Comparison of ENCODE assay signal across 8 cellular contexts in genomic region chr3:64187065-64187959, GRCh38. TPM values are rescaled to one million over a fixed set of nuclear protein-coding genes. Genes with fewer than 3 reads are reported as not detected.
A peak's percentile ranks its signal among the peaks of the same experiment; 100 is the strongest.
DNase-seq lines count a peak whose midpoint lies in the region; ATAC-seq and TF ChIP-seq lines count a peak whose summit lies in the region.

No MANE protein-coding gene starts in this region.

- no peak overlapping the region for H3K27ac Mint-ChIP-seq in activated naive CD8-positive, alpha-beta T cell treated with anti-CD3 and anti-CD28 coated beads, Interleukin-2, amount 50 U/mL, for 24 hours

- H3K27me3 Mint-ChIP-seq in activated naive CD8-positive, alpha-beta T cell treated with anti-CD3 and anti-CD28 coated beads, Interleukin-2, amount 50 U/mL, for 24 hours, result peaks cover 4% of the 10 kb centered on the region

- no peak overlapping the region for H3K4me3 Mint-ChIP-seq in activated naive CD8-positive, alpha-beta T cell treated with anti-CD3 and anti-CD28 coated beads, Interleukin-2, amount 50 U/mL, for 24 hours

- H3K36me3 Mint-ChIP-seq in activated naive CD8-positive, alpha-beta T cell treated with anti-CD3 and anti-CD28 coated beads, Interleukin-2, amount 50 U/mL, for 24 hours (ENCODE audit: low read depth), result no peaks in the 10 kb centered on the region

- no peak overlapping the region for H3K4me3 ChIP-seq in MG63
- no peak overlapping the region for H3K4me3 ChIP-seq in colonic mucosa
- no peak overlapping the region for H3K4me3 ChIP-seq in lower lobe of right lung
- no peak overlapping the region for H3K4me3 ChIP-seq in upper lobe of right lung

- H3K27me3 ChIP-seq in MG63, result no peaks in the 10 kb centered on the region
- no peaks in the 10 kb centered on the region for H3K27me3 ChIP-seq in colonic mucosa
- H3K27me3 ChIP-seq in lower lobe of right lung (ENCODE audit: low read depth), result no peaks in the 10 kb centered on the region
- no peaks in the 10 kb centered on the region for H3K27me3 ChIP-seq in upper lobe of right lung

- DNase-seq in A172 (ENCODE audit: low spot score), result peak; percentile 98
- peak; percentile 85 for DNase-seq in MG63
- DNase-seq in colonic mucosa, result peak; percentile 37
- peak; percentile 51 for DNase-seq in lower lobe of right lung
- DNase-seq in upper lobe of right lung, result no peak
- DNase-seq in NCI-H2107 (lab: John Stamatoyannopoulos, UW), result no peak
- DNase-seq in activated naive CD8-positive, alpha-beta T cell treated with anti-CD3 and anti-CD28 coated beads, Interleukin-2, amount 50 U/mL, for 24 hours, result no peak

- H3K36me3 ChIP-seq in MG63 (no peaks in the 10 kb centered on the region), colonic mucosa (no peaks in the 10 kb centered on the region), lower lobe of right lung (no peaks in the 10 kb centered on the region), upper lobe of right lung (no peaks in the 10 kb centered on the region)

- no peaks in the 10 kb centered on the region for H3K9me3 ChIP-seq in MG63
- H3K9me3 ChIP-seq in colonic mucosa, result no peaks in the 10 kb centered on the region
- no peaks in the 10 kb centered on the region for H3K9me3 ChIP-seq in lower lobe of right lung
- no peaks in the 10 kb centered on the region for H3K9me3 ChIP-seq in upper lobe of right lung

- ATAC-seq in lower lobe of right lung (peak; percentile 74 to 79), upper lobe of right lung (peak; percentile 84), GM19395 (IDR thresholded peaks at IDR 0.05; ENCODE audit: unreplicated experiment) (no peak)
- ATAC-seq in activated naive CD8-positive, alpha-beta T cell treated with anti-CD3 and anti-CD28 coated beads, Interleukin-2, amount 50 U/mL, for 24 hours, result no peak

- no peaks in the 10 kb centered on the region for H3K4me1 Mint-ChIP-seq in activated naive CD8-positive, alpha-beta T cell treated with anti-CD3 and anti-CD28 coated beads, Interleukin-2, amount 50 U/mL, for 24 hours

- H3K27ac ChIP-seq in colonic mucosa (peak overlapping the region; percentile 5), lower lobe of right lung (peak overlapping the region; percentile 44), upper lobe of right lung (no peak overlapping the region)

- H3K9me3 Mint-ChIP-seq in activated naive CD8-positive, alpha-beta T cell treated with anti-CD3 and anti-CD28 coated beads, Interleukin-2, amount 50 U/mL, for 24 hours, result no peaks in the 10 kb centered on the region

- H3K4me1 ChIP-seq in colonic mucosa (no peaks in the 10 kb centered on the region), lower lobe of right lung (peaks cover 47% of the 10 kb centered on the region), upper lobe of right lung (peaks cover 22% of the 10 kb centered on the region)

- TF ChIP-seq CTCF in colonic mucosa (IDR thresholded peaks at IDR 0.05) (no peak), lower lobe of right lung (IDR thresholded peaks at IDR 0.05) (no peak), upper lobe of right lung (IDR thresholded peaks at IDR 0.05) (no peak)

- no peak overlapping the region for H3K9ac ChIP-seq in colonic mucosa (ENCODE audit: low read depth in 2 of 2, low read length in 2 of 2)

- intact Hi-C loops in colonic mucosa (cut with DNase I) (no loop called here), lower lobe of right lung (cut with DNase I) (no loop called here), upper lobe of right lung (cut with DNase I) (no loop called here)

RNA-seq across cellular contexts. Expression of gene PRICKLE2, which starts 38.0 kb away (rescaled TPM):
- total RNA-seq in A172 (2014; rRNA removed; shearing (Covaris generic)), result 6.9 and 8.8 TPM in 2 replicates
- total RNA-seq in MG63 (2014; rRNA removed; shearing (Covaris generic); ENCODE audit: low replicate concordance), result 0.40 TPM in 1 of 2 replicates, not detected in the other
- total RNA-seq in colonic mucosa (1 to 10 TPM; 4.4 to 7.6 TPM), lower lobe of right lung (43.5 TPM), upper lobe of right lung (37.2 TPM)

Comparison
In these comparisons a context has a peak if more than half of its experiments do, and no peak if none do; other contexts are left out.
1. DNase-seq: peak in A172 (single experiment), MG63 (single experiment), colonic mucosa (single experiment) and lower lobe of right lung (single experiment); none in upper lobe of right lung (single experiment), NCI-H2107 (single experiment) and activated naive CD8-positive, alpha-beta T cell treated with anti-CD3 and anti-CD28 coated beads, Interleukin-2, amount 50 U/mL, for 24 hours (single experiment).
2. ATAC-seq: peak in lower lobe of right lung (2 of 2) and upper lobe of right lung (single experiment); none in GM19395 (single experiment) and activated naive CD8-positive, alpha-beta T cell treated with anti-CD3 and anti-CD28 coated beads, Interleukin-2, amount 50 U/mL, for 24 hours (single experiment).